Comparison of ENCODE assay signal across 24 cellular contexts in genomic region chr3:59660376-59660775, GRCh38.
DNase-seq lines count a peak whose midpoint lies in the region; ATAC-seq, FAIRE-seq and TF ChIP-seq lines count a peak whose summit lies in the region.
"Had no signal": no experiment of that assay in that cellular context is flagged by ENCODE, and none has a peak within 500 bp of the region (broad histone marks: within the 10 kb centered on the region; RNA-seq: fewer than 3 reads in every experiment).

No MANE protein-coding gene starts in this region.

- FAIRE-seq in astrocyte (lab: Jason Lieb, UNC), result no peak
- FAIRE-seq: frontal cortex had no signal

- H3K9me3 Mint-ChIP-seq in MCF 10A (ENCODE audit: unreplicated experiment) (no peaks in the 10 kb centered on the region), astrocyte (ENCODE audit: unreplicated experiment) (no peaks in the 10 kb centered on the region), mesothelial cell of epicardium (no peaks in the 10 kb centered on the region)
- no peaks in the 10 kb centered on the region for H3K9me3 Mint-ChIP-seq in activated T-cell treated with anti-CD3 and anti-CD28 coated beads, Interleukin-2, amount 50 U/mL, for 4 hours
- H3K9me3 Mint-ChIP-seq: activated T-helper 1 cell treated with anti-CD3 and anti-CD28 coated beads, Interleukin-12 subunit alpha, Interleukin-12 subunit beta, Interleukin-2, Interleukin-4 antibody, amounts not matched to agents 30 ng/mL and 10 ng/mL and 1 ng/mL, durations not matched to agents 14 hours and 24 hours and 36 hours had no signal

- peaks cover 37% of the 10 kb centered on the region for H3K4me1 Mint-ChIP-seq in MCF 10A (ENCODE audit: insufficient read depth, unreplicated experiment)
- peaks cover 2% of the 10 kb centered on the region for H3K4me1 Mint-ChIP-seq in astrocyte (ENCODE audit: low read depth, unreplicated experiment)
- no peaks in the 10 kb centered on the region for H3K4me1 Mint-ChIP-seq in activated T-cell treated with anti-CD3 and anti-CD28 coated beads, Interleukin-2, amount 50 U/mL, for 4 hours (ENCODE audit: low read depth)
- H3K4me1 Mint-ChIP-seq in mesothelial cell of epicardium, result peaks cover 14% of the 10 kb centered on the region

- no peak overlapping the region for H3K9ac ChIP-seq in astrocyte (ENCODE audit: low read length)

- H3K4me3 ChIP-seq in breast epithelium (no peak overlapping the region), astrocyte (ENCODE audit: insufficient read depth, low read depth, low read length) (no peak overlapping the region), hepatocyte (no peak overlapping the region)
- H3K4me3 ChIP-seq: colonic mucosa had no signal

- no TSS peak for BruUV-seq in MCF 10A (replicated peaks; lab: Mats Ljungman, UMichigan)

- H4K20me1 ChIP-seq in astrocyte (ENCODE audit: insufficient read depth, low read length), result no peaks in the 10 kb centered on the region
- H4K20me1 ChIP-seq in hepatocyte (ENCODE audit: insufficient read depth, poor library complexity, severe bottlenecking), result no peaks in the 10 kb centered on the region

- no peaks in the 10 kb centered on the region for H3K9me2 ChIP-seq in hepatocyte (replicated peaks; ENCODE audit: insufficient read depth)

- H3K27ac Mint-ChIP-seq in MCF 10A (ENCODE audit: low read depth, unreplicated experiment) (peak overlapping the region; percentile 20), astrocyte (ENCODE audit: unreplicated experiment) (no peak overlapping the region), mesothelial cell of epicardium (no peak overlapping the region)
- H3K27ac Mint-ChIP-seq: activated naive CD4-positive, alpha-beta T cell treated with anti-CD3 and anti-CD28 coated beads, Interleukin-2, amount 50 U/mL, for 72 hours; activated T-helper 1 cell treated with anti-CD3 and anti-CD28 coated beads, Interleukin-12 subunit alpha, Interleukin-12 subunit beta, Interleukin-2, Interleukin-4 antibody, amounts not matched to agents 30 ng/mL and 10 ng/mL and 1 ng/mL, durations not matched to agents 14 hours and 24 hours and 36 hours; nephron progenitor cell had no signal

- CTCF ChIA-PET in MCF 10A (lab: Yijun Ruan, JAX), result interaction anchor here (0.9 kb wide), 1 partner anchor 85 kb away, joined by 4 read pairs; no protein-coding TSS in a partner anchor

- TF ChIP-seq CTCF in MCF 10A (IDR thresholded peaks at IDR 0.05; ENCODE audit: unreplicated experiment) (no peak), breast epithelium (IDR thresholded peaks at IDR 0.05) (no peak), astrocyte (IDR thresholded peaks at IDR 0.05; ENCODE audit: insufficient read depth, low read depth, low read length) (no peak), hepatocyte (IDR thresholded peaks at IDR 0.05; ENCODE audit: poor library complexity) (no peak), mesothelial cell of epicardium (IDR thresholded peaks at IDR 0.05; ENCODE audit: unreplicated experiment) (no peak)

- H3K4me3 Mint-ChIP-seq in MCF 10A (ENCODE audit: unreplicated experiment) (no peak overlapping the region), astrocyte (ENCODE audit: unreplicated experiment) (no peak overlapping the region), mesothelial cell of epicardium (no peak overlapping the region)
- H3K4me3 Mint-ChIP-seq in activated T-cell treated with anti-CD3 and anti-CD28 coated beads, Interleukin-2, amount 50 U/mL, for 4 hours, result no peak overlapping the region
- H3K4me3 Mint-ChIP-seq: activated T-helper 1 cell treated with anti-CD3 and anti-CD28 coated beads, Interleukin-12 subunit alpha, Interleukin-12 subunit beta, Interleukin-2, Interleukin-4 antibody, amounts not matched to agents 30 ng/mL and 10 ng/mL and 1 ng/mL, durations not matched to agents 14 hours and 24 hours and 36 hours; brain; nephron progenitor cell had no signal

- H3K36me3 Mint-ChIP-seq in MCF 10A (ENCODE audit: insufficient read depth, unreplicated experiment), result peaks cover 6% of the 10 kb centered on the region
- no peaks in the 10 kb centered on the region for H3K36me3 Mint-ChIP-seq in astrocyte (ENCODE audit: low read depth, unreplicated experiment)
- no peaks in the 10 kb centered on the region for H3K36me3 Mint-ChIP-seq in activated T-cell treated with anti-CD3 and anti-CD28 coated beads, Interleukin-2, amount 50 U/mL, for 4 hours (ENCODE audit: insufficient read depth)
- H3K36me3 Mint-ChIP-seq in mesothelial cell of epicardium, result no peaks in the 10 kb centered on the region
- H3K36me3 Mint-ChIP-seq: activated naive CD4-positive, alpha-beta T cell treated with anti-CD3 and anti-CD28 coated beads, Interleukin-2, amount 50 U/mL, for 72 hours; brain had no signal

- intact Hi-C loops in MCF 10A (cut with micrococcal nuclease), result no loop called here
- intact Hi-C loops in breast epithelium (cut with DNase I; ENCODE audit: low total_unique reads), result no loop called here

- H3K79me2 ChIP-seq in astrocyte (ENCODE audit: insufficient read depth, low read length) (no peaks in the 10 kb centered on the region), hepatocyte (no peaks in the 10 kb centered on the region)

- no peaks in the 10 kb centered on the region for H3K27me3 ChIP-seq in breast epithelium
- H3K27me3 ChIP-seq in astrocyte (ENCODE audit: insufficient read depth, low read length), result no peaks in the 10 kb centered on the region
- no peaks in the 10 kb centered on the region for H3K27me3 ChIP-seq in hepatocyte
- H3K27me3 ChIP-seq: colonic mucosa had no signal

- no peak for ATAC-seq in activated T-cell treated with anti-CD3 and anti-CD28 coated beads, Interleukin-2, amount 50 U/mL, for 4 hours
- ATAC-seq: activated naive CD4-positive, alpha-beta T cell treated with anti-CD3 and anti-CD28 coated beads, Interleukin-2, amount 50 U/mL, for 72 hours; sciatic nerve had no signal

- H2AFZ ChIP-seq in astrocyte (ENCODE audit: low read depth, low read length) (no peak overlapping the region), hepatocyte (no peak overlapping the region)

- 13% methylated on average over 1 of the region's 1 CpG for whole genome bisulfite sequencing in hepatocyte (ENCODE audit: low lambda C conversion rate, missing lambda C conversion rate)

- DNase-seq in MCF 10A (ENCODE audit: unreplicated experiment) (peak; percentile 55), breast epithelium (ENCODE audit: low spot score in 2 of 2) (no peak), astrocyte (ENCODE audit: low read depth) (peak; percentile 4), hepatocyte (ENCODE audit: low spot score) (peak; percentile 16), mesothelial cell of epicardium (ENCODE audit: low spot score in 2 of 2, unreplicated experiment in 2 of 2) (no peak), SHP77 treated with DMSO at 0.1 percent for 48 hours (lab: John Stamatoyannopoulos, UW) (no peak)
- no peak for DNase-seq in activated T-cell treated with anti-CD3 and anti-CD28 coated beads, Interleukin-2, amount 50 U/mL, for 4 hours
- no peak for DNase-seq in effector CD8-positive, alpha-beta T cell (lab: John Stamatoyannopoulos, UW)
- DNase-seq: C1 segment of cervical spinal cord; Calu3; colonic mucosa; kidney glomerular epithelial cell; midbrain; NCI-H1694; NCI-H446; nephron progenitor cell; stimulated activated CD4-positive, alpha-beta T cell treated with anti-CD3 and anti-CD28 coated beads, Interleukin-15, amount 100 ng/mL, for 24 hours; substantia nigra; SW 1271 had no signal

- H3K27me3 Mint-ChIP-seq in MCF 10A (ENCODE audit: insufficient read depth, unreplicated experiment) (no peaks in the 10 kb centered on the region), astrocyte (ENCODE audit: low read depth, unreplicated experiment) (no peaks in the 10 kb centered on the region), mesothelial cell of epicardium (ENCODE audit: low read depth) (no peaks in the 10 kb centered on the region)
- H3K27me3 Mint-ChIP-seq in activated T-cell treated with anti-CD3 and anti-CD28 coated beads, Interleukin-2, amount 50 U/mL, for 4 hours (ENCODE audit: low read depth), result peaks cover 2% of the 10 kb centered on the region

- no peaks in the 10 kb centered on the region for H3K36me3 ChIP-seq in breast epithelium
- H3K36me3 ChIP-seq in astrocyte (ENCODE audit: insufficient read depth, low read length), result no peaks in the 10 kb centered on the region
- no peaks in the 10 kb centered on the region for H3K36me3 ChIP-seq in hepatocyte (replicated peaks; ENCODE audit: insufficient read depth, low read depth)
- H3K36me3 ChIP-seq: colonic mucosa had no signal

- H3K4me1 ChIP-seq in breast epithelium (no peaks in the 10 kb centered on the region), astrocyte (ENCODE audit: insufficient read depth, low read length) (no peaks in the 10 kb centered on the region), hepatocyte (ENCODE audit: insufficient read depth) (peaks cover 37% of the 10 kb centered on the region)
- H3K4me1 ChIP-seq: colonic mucosa had no signal

- no peak for TF ChIP-seq POLR2A in breast epithelium (IDR thresholded peaks at IDR 0.05)

- no peaks in the 10 kb centered on the region for H3K9me3 ChIP-seq in breast epithelium
- H3K9me3 ChIP-seq in astrocyte (ENCODE audit: insufficient read depth, low read depth, low read length), result no peaks in the 10 kb centered on the region
- H3K9me3 ChIP-seq in hepatocyte (ENCODE audit: low read depth), result no peaks in the 10 kb centered on the region
- H3K9me3 ChIP-seq: colonic mucosa had no signal

- no peak overlapping the region for H3K4me2 ChIP-seq in astrocyte (ENCODE audit: low read length)
- H3K4me2 ChIP-seq in hepatocyte, result peak overlapping the region; percentile 11

- POLR2A ChIA-PET in MCF 10A (lab: Yijun Ruan, JAX), result interaction anchor here (0.6 to 1.2 kb wide), 5 partner anchors 19 to 527 kb away, joined by 3 to 7 read pairs (median 3); no protein-coding TSS in a partner anchor

- no peak overlapping the region for H3K27ac ChIP-seq in breast epithelium
- no peak overlapping the region for H3K27ac ChIP-seq in astrocyte (ENCODE audit: low read depth, low read length)
- H3K27ac ChIP-seq in hepatocyte, result peak overlapping the region; percentile 42
- H3K27ac ChIP-seq: colonic mucosa had no signal

Comparison
In these comparisons a context has a peak if more than half of its experiments do, and no peak if none do; other contexts are left out.
1. DNase-seq: peak in MCF 10A (single experiment), astrocyte (single experiment) and hepatocyte (single experiment); none in breast epithelium (0 of 2), activated T-cell treated with anti-CD3 and anti-CD28 coated beads, Interleukin-2, amount 50 U/mL, for 4 hours (single experiment), mesothelial cell of epicardium (0 of 2), effector CD8-positive, alpha-beta T cell (single experiment) and SHP77 treated with DMSO at 0.1 percent for 48 hours (single experiment).